Comparison of ENCODE assay signal across 8 cellular contexts in genomic region chr6:142845143-142845571, GRCh38.
A peak's percentile ranks its signal among the peaks of the same experiment; 100 is the strongest.
DNase-seq lines count a peak whose midpoint lies in the region; ATAC-seq and TF ChIP-seq lines count a peak whose summit lies in the region.

No MANE protein-coding gene starts in this region.

- no peak for DNase-seq in activated naive CD8-positive, alpha-beta T cell treated with anti-CD3 and anti-CD28 coated beads, Interleukin-2, amount 10 ng/mL, durations not matched to agents 7 days and 5 days
- DNase-seq in mesendoderm = no peak
- DNase-seq in GM19240 (ENCODE audit: insufficient read length, low spot score) = no peak
- DNase-seq in COLO829 (ENCODE audit: low spot score) = no peak
- no peak for DNase-seq in iPS-NIHi11 (ENCODE audit: low spot score)

- H3K9me3 Mint-ChIP-seq in activated naive CD8-positive, alpha-beta T cell treated with anti-CD3 and anti-CD28 coated beads, Interleukin-2, amount 10 ng/mL, durations not matched to agents 7 days and 5 days = no peaks in the 10 kb centered on the region

- no peaks in the 10 kb centered on the region for H3K79me1 ChIP-seq in mesendoderm (ENCODE audit: low read length)

- POLR2A ChIA-PET in activated naive CD8-positive, alpha-beta T cell treated with anti-CD3 and anti-CD28 coated beads, Interleukin-2, amount 10 ng/mL, durations not matched to agents 7 days and 5 days (lab: Charles Lee) = interaction anchor here (0.9 to 6.1 kb wide), 6 partner anchors 11 to 98 kb away, joined by 3 to 49 read pairs (median 5); no protein-coding TSS in a partner anchor

- no peak overlapping the region for H2BK120ac ChIP-seq in mesendoderm (ENCODE audit: low read depth, low read length)

- peak; percentile 41 for ATAC-seq in GM18870 (IDR thresholded peaks at IDR 0.05; ENCODE audit: unreplicated experiment)
- ATAC-seq in HG03280 (IDR thresholded peaks at IDR 0.05; ENCODE audit: unreplicated experiment) = peak; percentile 32
- ATAC-seq in activated naive CD8-positive, alpha-beta T cell treated with anti-CD3 and anti-CD28 coated beads, Interleukin-2, amount 10 ng/mL, durations not matched to agents 7 days and 5 days (ENCODE audit: low read depth) = peak; percentile 24

- TF ChIP-seq CTCF in 22Rv1 (IDR thresholded peaks at IDR 0.05) = no peak

- peak overlapping the region; percentile 80 for H3K4me3 Mint-ChIP-seq in activated naive CD8-positive, alpha-beta T cell treated with anti-CD3 and anti-CD28 coated beads, Interleukin-2, amount 10 ng/mL, durations not matched to agents 7 days and 5 days

- H4K8ac ChIP-seq in mesendoderm (ENCODE audit: low read depth, low read length) = no peak overlapping the region

- H3K36me3 ChIP-seq in mesendoderm (ENCODE audit: control insufficient read depth, insufficient read depth, low read length) = no peaks in the 10 kb centered on the region

- no peaks in the 10 kb centered on the region for H3K27me3 ChIP-seq in mesendoderm (ENCODE audit: insufficient read depth, low read length, poor library complexity)

- peak overlapping the region; percentile 87 for H3K27ac ChIP-seq in 22Rv1
- peak overlapping the region; percentile 58 for H3K27ac ChIP-seq in mesendoderm (ENCODE audit: low read depth, low read length)

- H3K56ac ChIP-seq in mesendoderm (ENCODE audit: low read length) = no peak overlapping the region

- H3K27me3 Mint-ChIP-seq in activated naive CD8-positive, alpha-beta T cell treated with anti-CD3 and anti-CD28 coated beads, Interleukin-2, amount 10 ng/mL, durations not matched to agents 7 days and 5 days = no peaks in the 10 kb centered on the region

- H2BK15ac ChIP-seq in mesendoderm (replicated peaks; ENCODE audit: low read depth) = no peak overlapping the region

- H3K9ac ChIP-seq in mesendoderm (ENCODE audit: low read length) = no peak overlapping the region

- H3K4me1 ChIP-seq in mesendoderm (ENCODE audit: control insufficient read depth, low read depth, low read length) = peaks cover 7% of the 10 kb centered on the region

- peaks cover 68% of the 10 kb centered on the region for H3K4me1 Mint-ChIP-seq in activated naive CD8-positive, alpha-beta T cell treated with anti-CD3 and anti-CD28 coated beads, Interleukin-2, amount 10 ng/mL, durations not matched to agents 7 days and 5 days

- H3K4me2 ChIP-seq in mesendoderm (ENCODE audit: low read length) = no peak overlapping the region

- no peak overlapping the region for H3K4ac ChIP-seq in mesendoderm (ENCODE audit: low read depth, low read length)

- no peak overlapping the region for H3K23ac ChIP-seq in mesendoderm (ENCODE audit: low read length)

- no CpG with 5 or more reads among the region's 2 CpGs for WGBS in mesendoderm (ENCODE audit: extremely low coverage, insufficient coverage, low lambda C conversion rate)

- H4K5ac ChIP-seq in mesendoderm (ENCODE audit: low read length) = no peak overlapping the region

- H3K4me3 ChIP-seq in mesendoderm (ENCODE audit: low read length) = no peak overlapping the region

- no peaks in the 10 kb centered on the region for H3K79me2 ChIP-seq in mesendoderm (ENCODE audit: control insufficient read depth, insufficient read depth, low read length)

- peak overlapping the region; percentile 87 for H3K27ac Mint-ChIP-seq in activated naive CD8-positive, alpha-beta T cell treated with anti-CD3 and anti-CD28 coated beads, Interleukin-2, amount 10 ng/mL, durations not matched to agents 7 days and 5 days

- H3K36me3 Mint-ChIP-seq in activated naive CD8-positive, alpha-beta T cell treated with anti-CD3 and anti-CD28 coated beads, Interleukin-2, amount 10 ng/mL, durations not matched to agents 7 days and 5 days = peaks cover 2% of the 10 kb centered on the region

- no peak overlapping the region for H2AK5ac ChIP-seq in mesendoderm (ENCODE audit: low read length)

- no peak overlapping the region for H2BK5ac ChIP-seq in mesendoderm (ENCODE audit: low read length)

- peak overlapping the region; percentile 91 for H3K18ac ChIP-seq in mesendoderm (ENCODE audit: low read length)
